Comparison of ENCODE assay signal across 8 cellular contexts in genomic region chr7:96709381-96710228, GRCh38. TPM values are rescaled to one million over a fixed set of nuclear protein-coding genes. Genes with fewer than 3 reads are reported as not detected.
DNase-seq lines count a peak whose midpoint lies in the region; ATAC-seq and TF ChIP-seq lines count a peak whose summit lies in the region.

Gene SEM1, minus strand, starts transcription at chr7:96709846. Its CDS starts 83 bp downstream, at chr7:96709763.

- peak within 1 kb of the TSS; percentile 90 for H3K27ac ChIP-seq in AG04450 (ENCODE audit: low read depth, low read length)

- CTCF ChIA-PET in AG04450 (lab: Charles Lee) = interaction anchor here (1.0 kb wide), 1 partner anchor 634 kb away, joined by 7 read pairs; no protein-coding TSS in a partner anchor

- peaks cover 14% of the 10 kb centered on the region for H3K36me3 Mint-ChIP-seq in central memory CD8-positive, alpha-beta T cell (ENCODE audit: insufficient read depth)

- ATAC-seq in GM18868 (IDR thresholded peaks at IDR 0.05; ENCODE audit: unreplicated experiment) = peak; percentile 91
- ATAC-seq in HG03108 (IDR thresholded peaks at IDR 0.05; ENCODE audit: unreplicated experiment) = peak; percentile 97
- ATAC-seq in central memory CD8-positive, alpha-beta T cell (replicated peaks; ENCODE audit: extremely low read depth, poor library complexity, severe bottlenecking) = peak; percentile 86

- H3K27ac Mint-ChIP-seq in central memory CD8-positive, alpha-beta T cell (ENCODE audit: low read depth) = peak within 1 kb of the TSS; percentile 92

- no peaks in the 10 kb centered on the region for H3K27me3 Mint-ChIP-seq in central memory CD8-positive, alpha-beta T cell

- H3K4me3 Mint-ChIP-seq in central memory CD8-positive, alpha-beta T cell = peak within 1 kb of the TSS; percentile 93

- POLR2A ChIA-PET in AG04450 (lab: Yijun Ruan, JAX) = no interaction called here

- peak within 1 kb of the TSS; percentile 90 for H3K4me3 ChIP-seq in AG04450 (ENCODE audit: low read depth, low read length)

- H3K9me3 Mint-ChIP-seq in central memory CD8-positive, alpha-beta T cell = no peaks in the 10 kb centered on the region

- peaks cover 23% of the 10 kb centered on the region for H3K4me1 Mint-ChIP-seq in central memory CD8-positive, alpha-beta T cell

- no peak for TF ChIP-seq CTCF in AG04450 (IDR thresholded peaks at IDR 0.05; ENCODE audit: low read depth, low read length)

- no peaks in the 10 kb centered on the region for H3K27me3 ChIP-seq in AG04450 (ENCODE audit: control insufficient read depth, insufficient read depth, low read length)

- H3K9me3 ChIP-seq in AG04450 (ENCODE audit: control insufficient read depth, insufficient read depth, low read length) = no peaks in the 10 kb centered on the region; the same call in 1 of the 2 replicates

- DNase-seq in AG04450 (ENCODE audit: low read depth, low spot score) (peak; percentile 51), NCI-H2227 (lab: John Stamatoyannopoulos, UW; ENCODE audit: unreplicated experiment) (peak; percentile 95), islet precursor cell (peak; percentile 88)
- DNase-seq in activated CD4-positive, CD25-positive, alpha-beta regulatory T cell (lab: John Stamatoyannopoulos, UW) = peak; percentile 28 to 57 (median 32)
- DNase-seq in central memory CD8-positive, alpha-beta T cell (ENCODE audit: low spot score in 2 of 2) = peak; percentile 30 to 32
- peak; percentile 40 to 55 (median 45) for DNase-seq in stimulated activated CD4-positive, alpha-beta T cell treated with anti-CD3 and anti-CD28 coated beads, Interleukin-12 subunit alpha, Interleukin-12 subunit beta, amount 100 ng/mL, for 48 hours (ENCODE audit: low read depth in 2 of 3, low spot score in 1 of 3)

RNA-seq across cellular contexts. Expression of gene SEM1, which starts in this region (rescaled TPM):
- 121 and 153 TPM in 2 replicates for polyA plus RNA-seq in AG04450 (2011; rRNA removed)
- polyA minus RNA-seq in AG04450 (2011; rRNA and poly(A)+ RNA removed) = 18.5 and 21.4 TPM in 2 replicates

Comparison
In these comparisons a context has a peak if more than half of its experiments do, and no peak if none do; other contexts are left out.
1. Peak in every context shown above with its lines: DNase-seq, ATAC-seq, H3K4me3 ChIP-seq and H3K27ac ChIP-seq.
2. DNase-seq: peak in every context shown above with its lines; median percentile 95 in NCI-H2227; 88 in islet precursor cell; 51 in AG04450; 45 in stimulated activated CD4-positive, alpha-beta T cell treated with anti-CD3 and anti-CD28 coated beads, Interleukin-12 subunit alpha, Interleukin-12 subunit beta, amount 100 ng/mL, for 48 hours; 32 in activated CD4-positive, CD25-positive, alpha-beta regulatory T cell; 31 in central memory CD8-positive, alpha-beta T cell.